Comparison of ENCODE assay signal across 10 cellular contexts in the genomic region with DNA sequence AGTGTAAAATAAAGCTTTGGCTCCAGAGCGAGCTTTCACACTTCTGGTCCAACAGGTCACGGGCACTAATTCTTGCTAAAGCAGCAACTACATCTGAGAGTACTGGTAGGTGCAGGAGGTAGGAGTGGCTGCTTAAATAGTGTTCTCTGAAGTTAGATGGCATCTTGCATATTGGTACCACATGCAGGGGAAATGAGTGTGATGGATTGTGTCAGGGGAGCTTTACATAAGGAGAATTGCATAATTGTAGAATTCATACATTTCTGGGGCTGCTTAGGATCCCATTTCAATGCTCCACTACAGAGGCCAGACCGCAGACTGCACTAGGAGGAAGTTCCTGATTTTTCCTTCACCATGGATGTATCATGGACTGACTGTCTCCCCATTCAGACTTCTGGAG.
"Had no signal": no experiment of that assay in that cellular context is flagged by ENCODE, and none has a peak within 500 bp of the region (broad histone marks: within the 10 kb centered on the region; RNA-seq: fewer than 3 reads in every experiment).

No MANE protein-coding gene starts in this region.

- H3K4me3 ChIP-seq: esophagus squamous epithelium, suprapubic skin had no signal

- DNase-seq: activated CD4-positive, alpha-beta T cell treated with anti-CD3 and anti-CD28 coated beads, Interleukin-2, amount 10 ng/mL, durations not matched to agents 7 days and 5 days; activated CD4-positive, CD25-positive, alpha-beta regulatory T cell; activated naive CD4-positive, alpha-beta T cell treated with anti-CD3 and anti-CD28 coated beads, Interleukin-2, amount 10 ng/mL, durations not matched to agents 7 days and 5 days; activated T-cell treated with anti-CD3 and anti-CD28 coated beads for 4 hours; esophagus squamous epithelium; stimulated activated CD4-positive, alpha-beta T cell treated with anti-CD3 and anti-CD28 coated beads, Interleukin-12 subunit alpha, Interleukin-12 subunit beta, amount 100 ng/mL, for 4 hours; stimulated activated CD4-positive, alpha-beta T cell treated with anti-CD3 and anti-CD28 coated beads, Interleukin-2, amount 100 ng/mL, for 48 hours; stimulated activated naive CD4-positive, alpha-beta T cell treated with Interleukin-2 at 50 U/mL for 16 hours had no signal

- H3K9me3 ChIP-seq: esophagus squamous epithelium, suprapubic skin had no signal

- H3K36me3 ChIP-seq: esophagus squamous epithelium, suprapubic skin had no signal

- H3K27me3 ChIP-seq: esophagus squamous epithelium, suprapubic skin had no signal

- H3K27ac ChIP-seq: esophagus squamous epithelium, suprapubic skin had no signal

- ATAC-seq: activated T-helper 17 cell treated with anti-CD3 and anti-CD28 coated beads, Interleukin-2, amount 50 U/mL, for 72 hours had no signal
